In the genomic region with DNA sequence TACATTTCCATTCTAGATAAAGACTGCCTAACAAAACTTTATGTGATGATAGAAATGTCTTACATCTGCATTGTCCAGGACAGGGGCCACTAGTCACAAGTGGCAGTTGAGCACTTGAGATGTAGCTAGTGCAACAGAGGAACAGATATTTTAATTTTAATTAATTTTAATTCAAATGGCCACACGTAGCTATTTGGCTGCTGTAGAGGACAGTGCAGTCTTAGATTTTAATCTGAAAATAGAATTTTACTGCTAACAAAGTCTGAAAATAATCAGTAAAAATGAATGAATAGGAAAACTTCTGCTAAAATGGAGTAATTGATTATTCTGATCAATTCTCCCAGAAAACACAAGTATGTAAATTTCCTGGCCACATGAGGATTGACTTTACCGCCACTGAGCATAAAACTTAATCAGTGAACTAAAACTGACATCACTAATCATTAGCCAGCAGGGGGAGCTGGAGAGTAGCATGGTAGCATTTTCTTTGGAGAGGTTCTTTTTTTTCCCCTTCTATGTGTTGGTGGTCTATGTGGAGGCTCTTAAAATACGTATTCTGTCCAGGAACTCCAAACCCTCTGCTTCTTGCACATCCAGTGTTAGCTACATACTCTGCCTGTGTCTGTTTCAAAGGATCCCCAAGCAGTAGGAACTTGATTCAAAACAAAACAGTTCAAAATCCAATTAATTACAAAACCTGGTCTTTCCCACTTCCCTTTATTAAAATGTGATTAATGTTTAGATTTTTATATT, we compare ENCODE assay signal across 7 cellular contexts. TPM values are rescaled to one million over a fixed set of nuclear protein-coding genes. Genes with fewer than 3 reads are reported as not detected.
DNase-seq lines count a peak whose midpoint lies in the region; FAIRE-seq and TF ChIP-seq lines count a peak whose summit lies in the region.

No MANE protein-coding gene starts in this region.

- peaks cover 17% of the 10 kb centered on the region for H3K4me1 ChIP-seq in SJCRH30

- peaks cover 67% of the 10 kb centered on the region for H3K36me3 ChIP-seq in SJCRH30

- peak; percentile 76 for TF ChIP-seq CTCF in GM12865 (IDR thresholded peaks at IDR 0.05; ENCODE audit: insufficient read depth, low read depth, low read length, missing control alignments)

- H3K27ac ChIP-seq in SJCRH30, result peak overlapping the region; percentile 1; the same call in 1 of the 2 replicates

- peak; percentile 84 for FAIRE-seq in H54 (lab: Jason Lieb, UNC)

- DNase-seq in GM12865 (ENCODE audit: low read depth), result peak; percentile 79
- DNase-seq in H54 (ENCODE audit: insufficient read length, low spot score), result no peak
- DNase-seq in M059J (ENCODE audit: low read depth), result peak; percentile 60
- DNase-seq in SJCRH30, result peak; percentile 73 to 96
- peak; percentile 74 for DNase-seq in astrocyte of the hippocampus (ENCODE audit: low read depth, low spot score)
- DNase-seq in iPS-NIHi11 (ENCODE audit: low spot score), result peak; percentile 73
- DNase-seq in stimulated activated CD4-positive, alpha-beta T cell treated with anti-CD3 and anti-CD28 coated beads, Interleukin-1b, Interleukin-23, amount 100 ng/mL, for 4 hours (ENCODE audit: low read depth in 2 of 2), result peak; percentile 6 to 43

- H3K4me3 ChIP-seq in GM12865 (ENCODE audit: low read depth, low read length), result no peak overlapping the region
- H3K4me3 ChIP-seq in SJCRH30, result no peak overlapping the region

- H3K9me3 ChIP-seq in SJCRH30 (replicated peaks), result no peaks in the 10 kb centered on the region

- TF ChIP-seq POLR2A in H54 (IDR thresholded peaks at IDR 0.05; ENCODE audit: low read depth, low read length), result no peak

- H3K27me3 ChIP-seq in SJCRH30, result no peaks in the 10 kb centered on the region

RNA-seq across cellular contexts. Expression of a gene that starts 52.1 kb away (rescaled TPM):
- total RNA-seq in M059J (2014; rRNA removed; shearing (Covaris generic)), result 0.05 TPM in 1 of 2 replicates, not detected in the other
- total RNA-seq in SJCRH30 (2014; rRNA removed; shearing (Covaris generic)), result 114 and 123 TPM in 2 replicates

Comparison
In these comparisons a context has a peak if more than half of its experiments do, and no peak if none do; other contexts are left out.
1. RNA of a gene that starts 52.1 kb away (total RNA-seq): 114 to 123 TPM in SJCRH30; 0.05 TPM in M059J; every median in the first group is over 100 times any median in the second.